Comparison of ENCODE assay signal across 17 cellular contexts in genomic region chr9:93819905-93820304, GRCh38.
A peak's percentile ranks its signal among the peaks of the same experiment; 100 is the strongest.
DNase-seq lines count a peak whose midpoint lies in the region; ATAC-seq, FAIRE-seq and TF ChIP-seq lines count a peak whose summit lies in the region.
"Had no signal": no experiment of that assay in that cellular context is flagged by ENCODE, and none has a peak within 500 bp of the region (broad histone marks: within the 10 kb centered on the region; RNA-seq: fewer than 3 reads in every experiment).

No MANE protein-coding gene starts in this region.

- H3K27ac Mint-ChIP-seq in activated naive CD8-positive, alpha-beta T cell treated with anti-CD3 and anti-CD28 coated beads for 36 hours: no peak overlapping the region
- H3K27ac Mint-ChIP-seq: B cell; CD8-positive, alpha-beta T cell had no signal

- TF ChIP-seq CTCF in hepatocyte (IDR thresholded peaks at IDR 0.05; ENCODE audit: poor library complexity) (no peak), right lobe of liver (IDR thresholded peaks at IDR 0.05) (no peak)

- no peaks in the 10 kb centered on the region for H3K79me2 ChIP-seq in hepatocyte

- H3K9me3 Mint-ChIP-seq in activated naive CD8-positive, alpha-beta T cell treated with anti-CD3 and anti-CD28 coated beads for 36 hours: no peaks in the 10 kb centered on the region
- H3K9me3 Mint-ChIP-seq: CD8-positive, alpha-beta T cell had no signal

- no peak for FAIRE-seq in H54 (lab: Jason Lieb, UNC)
- FAIRE-seq: D721Med, G401.6, K562 had no signal

- no peak for TF ChIP-seq POLR2A in H54 (IDR thresholded peaks at IDR 0.05; ENCODE audit: low read depth, low read length)
- TF ChIP-seq POLR2A in right lobe of liver (IDR thresholded peaks at IDR 0.05): no peak

- H3K9me2 ChIP-seq in hepatocyte (replicated peaks; ENCODE audit: insufficient read depth): no peaks in the 10 kb centered on the region

- no peaks in the 10 kb centered on the region for H3K9me3 ChIP-seq in hepatocyte (ENCODE audit: low read depth)
- no peaks in the 10 kb centered on the region for H3K9me3 ChIP-seq in right lobe of liver

- no peak overlapping the region for H2AFZ ChIP-seq in hepatocyte

- WGBS in hepatocyte (ENCODE audit: low lambda C conversion rate, missing lambda C conversion rate): 88% methylated on average over 5 of the region's 5 CpGs
- 73% methylated on average over 4 of the region's 5 CpGs for WGBS in right lobe of liver (ENCODE audit: insufficient coverage, low coverage, low lambda C conversion rate, missing lambda C conversion rate)

- H3K36me3 Mint-ChIP-seq in activated naive CD8-positive, alpha-beta T cell treated with anti-CD3 and anti-CD28 coated beads for 36 hours: no peaks in the 10 kb centered on the region
- H3K36me3 Mint-ChIP-seq: CD8-positive, alpha-beta T cell had no signal

- peaks cover 46% of the 10 kb centered on the region for H3K27me3 Mint-ChIP-seq in activated naive CD8-positive, alpha-beta T cell treated with anti-CD3 and anti-CD28 coated beads for 36 hours

- H4K20me1 ChIP-seq in hepatocyte (ENCODE audit: insufficient read depth, poor library complexity, severe bottlenecking): no peaks in the 10 kb centered on the region
- H4K20me1 ChIP-seq: BLaER1 treated with 17β-estradiol and CSF1 and Interleukin-3, amounts not matched to agents 10 nM and 100 nM had no signal

- DNase-seq in activated CD4-positive, alpha-beta T cell treated with anti-CD3 and anti-CD28 coated beads for 1 hour: peak; percentile 2
- DNase-seq in activated CD4-positive, alpha-beta T cell treated with anti-CD3 and anti-CD28 coated beads, Interleukin-2, amount 50 U/mL, for 1 hour: no peak
- DNase-seq in H54 (ENCODE audit: insufficient read length, low spot score) (peak; percentile 6), hepatocyte (ENCODE audit: low spot score) (peak; percentile 2), HUDEP-2 (lab: John Stamatoyannopoulos, UW; ENCODE audit: unreplicated experiment in 76 of 76) (no peak), right lobe of liver (no peak)
- no peak for DNase-seq in activated naive CD8-positive, alpha-beta T cell treated with anti-CD3 and anti-CD28 coated beads for 36 hours
- DNase-seq in stimulated activated naive CD8-positive, alpha-beta T cell treated with anti-CD3 and anti-CD28 coated beads, Interleukin-15, Interleukin-2, amounts not matched to agents 100 U/mL and 50 U/mL, for 24 hours: no peak
- DNase-seq: CD8-positive, alpha-beta T cell; HCEC 1CT; IMR-90 had no signal

- intact Hi-C loops in right lobe of liver (cut with DNase I): loop anchor here in 1 of 2 donors (10.0 kb wide), 1 partner anchor 85 kb away; no protein-coding TSS in a partner anchor

- no peak overlapping the region for H3K27ac ChIP-seq in hepatocyte
- no peak overlapping the region for H3K27ac ChIP-seq in right lobe of liver
- H3K27ac ChIP-seq: BLaER1 treated with 17β-estradiol and CSF1 and Interleukin-3, amounts not matched to agents 10 nM and 100 nM; HL-60 had no signal

- H3K27me3 ChIP-seq in hepatocyte (peaks cover 17% of the 10 kb centered on the region), right lobe of liver (no peaks in the 10 kb centered on the region)
- H3K27me3 ChIP-seq: BLaER1 treated with 17β-estradiol and CSF1 and Interleukin-3, amounts not matched to agents 10 nM and 100 nM had no signal

- ATAC-seq in right lobe of liver: no peak
- ATAC-seq in stimulated activated naive CD8-positive, alpha-beta T cell treated with anti-CD3 and anti-CD28 coated beads, Interleukin-15, Interleukin-2, amounts not matched to agents 100 U/mL and 50 U/mL, for 24 hours: no peak
- ATAC-seq: CD8-positive, alpha-beta T cell had no signal

- no peak overlapping the region for H3K4me2 ChIP-seq in hepatocyte
- H3K4me2 ChIP-seq: BLaER1 treated with 17β-estradiol and CSF1 and Interleukin-3, amounts not matched to agents 10 nM and 100 nM had no signal

- H3K4me1 ChIP-seq in hepatocyte (ENCODE audit: insufficient read depth) (no peaks in the 10 kb centered on the region), right lobe of liver (no peaks in the 10 kb centered on the region)
- H3K4me1 ChIP-seq: BLaER1 treated with 17β-estradiol and CSF1 and Interleukin-3, amounts not matched to agents 10 nM and 100 nM had no signal

- H3K36me3 ChIP-seq in hepatocyte (replicated peaks; ENCODE audit: insufficient read depth, low read depth): no peaks in the 10 kb centered on the region
- no peaks in the 10 kb centered on the region for H3K36me3 ChIP-seq in right lobe of liver
- H3K36me3 ChIP-seq: BLaER1 treated with 17β-estradiol and CSF1 and Interleukin-3, amounts not matched to agents 10 nM and 100 nM had no signal

- no peaks in the 10 kb centered on the region for H3K4me1 Mint-ChIP-seq in activated naive CD8-positive, alpha-beta T cell treated with anti-CD3 and anti-CD28 coated beads for 36 hours
- H3K4me1 Mint-ChIP-seq: B cell had no signal

- no peak overlapping the region for H3K4me3 ChIP-seq in hepatocyte
- no peak overlapping the region for H3K4me3 ChIP-seq in right lobe of liver
- H3K4me3 ChIP-seq: BLaER1 treated with 17β-estradiol and CSF1 and Interleukin-3, amounts not matched to agents 10 nM and 100 nM; K562 had no signal

- no peak overlapping the region for H3K4me3 Mint-ChIP-seq in activated naive CD8-positive, alpha-beta T cell treated with anti-CD3 and anti-CD28 coated beads for 36 hours
- H3K4me3 Mint-ChIP-seq: B cell; CD8-positive, alpha-beta T cell had no signal

Comparison
In these comparisons a context has a peak if more than half of its experiments do, and no peak if none do; other contexts are left out.
1. DNase-seq: peak in activated CD4-positive, alpha-beta T cell treated with anti-CD3 and anti-CD28 coated beads for 1 hour (single experiment), H54 (single experiment) and hepatocyte (single experiment); none in activated CD4-positive, alpha-beta T cell treated with anti-CD3 and anti-CD28 coated beads, Interleukin-2, amount 50 U/mL, for 1 hour (single experiment), activated naive CD8-positive, alpha-beta T cell treated with anti-CD3 and anti-CD28 coated beads for 36 hours (single experiment), HUDEP-2 (0 of 76), right lobe of liver (0 of 3) and stimulated activated naive CD8-positive, alpha-beta T cell treated with anti-CD3 and anti-CD28 coated beads, Interleukin-15, Interleukin-2, amounts not matched to agents 100 U/mL and 50 U/mL, for 24 hours (single experiment).